Comparison of ENCODE assay signal across 32 cellular contexts in the genomic region with DNA sequence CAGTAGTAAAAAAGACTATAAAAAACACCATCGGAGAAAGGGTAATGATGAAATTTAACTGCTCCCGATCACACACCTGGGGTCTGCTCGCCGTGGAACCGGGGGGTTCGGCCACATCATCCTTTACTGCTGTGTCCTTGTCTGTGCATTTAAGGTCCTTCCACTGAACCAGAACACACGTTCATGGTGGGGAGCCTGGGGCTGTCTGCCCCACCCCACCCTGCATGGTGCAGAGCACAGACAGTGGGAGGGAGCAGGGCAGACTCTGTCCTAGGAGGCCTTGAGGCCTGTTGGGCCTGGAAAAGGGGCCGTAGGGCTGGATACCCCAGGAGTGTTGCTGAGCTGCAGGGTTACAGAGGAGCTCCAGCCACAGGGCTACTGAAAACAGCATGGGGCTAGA.
"Had no signal": no experiment of that assay in that cellular context is flagged by ENCODE, and none has a peak within 500 bp of the region (broad histone marks: within the 10 kb centered on the region; RNA-seq: fewer than 3 reads in every experiment).

No MANE protein-coding gene starts in this region.

- H3K27ac Mint-ChIP-seq: memory B cell; mesothelial cell of epicardium; naive B cell; natural killer cell treated with Interleukin-12 subunit alpha and Interleukin-12 subunit beta and Interleukin-15 and Interleukin-18, amount 100 ng/mL, for 72 hours; stimulated activated naive CD8-positive, alpha-beta T cell treated with anti-CD3 and anti-CD28 coated beads, Interleukin-15, amount 100 ng/mL, for 72 hours had no signal

- H3K27me3 ChIP-seq: hepatocyte, right atrium auricular region, upper lobe of right lung, uterus had no signal

- H3K4me2 ChIP-seq: hepatocyte, smooth muscle cell had no signal

- H3K27ac ChIP-seq: dorsolateral prefrontal cortex, epithelial cell of prostate, gastrocnemius medialis, hepatocyte, prostate gland, right atrium auricular region, suprapubic skin, transverse colon, upper lobe of right lung, uterus had no signal

- H3K4me1 Mint-ChIP-seq: memory B cell; mesothelial cell of epicardium; naive B cell; stimulated activated naive CD8-positive, alpha-beta T cell treated with anti-CD3 and anti-CD28 coated beads, Interleukin-15, amount 100 ng/mL, for 72 hours had no signal

- H3K9me3 Mint-ChIP-seq: memory B cell; mesothelial cell of epicardium; natural killer cell treated with Interleukin-12 subunit alpha and Interleukin-12 subunit beta and Interleukin-15 and Interleukin-18, amount 100 ng/mL, for 72 hours; neural crest cell; stimulated activated naive CD8-positive, alpha-beta T cell treated with anti-CD3 and anti-CD28 coated beads, Interleukin-15, amount 100 ng/mL, for 72 hours had no signal

- H3K4me3 ChIP-seq: dorsolateral prefrontal cortex, gastrocnemius medialis, hepatocyte, lung, mucosa of descending colon, prostate gland, right atrium auricular region, smooth muscle cell, suprapubic skin, transverse colon, upper lobe of right lung, uterus had no signal

- H2AFZ ChIP-seq: hepatocyte had no signal

- H3K36me3 ChIP-seq: gastrocnemius medialis, prostate gland, right atrium auricular region, suprapubic skin, transverse colon, upper lobe of right lung, uterus had no signal

- H3K4me3 Mint-ChIP-seq: memory B cell; mesothelial cell of epicardium; naive B cell; natural killer cell treated with Interleukin-12 subunit alpha and Interleukin-12 subunit beta and Interleukin-15 and Interleukin-18, amount 100 ng/mL, for 72 hours; neural crest cell; stimulated activated naive CD8-positive, alpha-beta T cell treated with anti-CD3 and anti-CD28 coated beads, Interleukin-15, amount 100 ng/mL, for 72 hours had no signal

- H3K36me3 Mint-ChIP-seq: memory B cell; mesothelial cell of epicardium; naive B cell; natural killer cell treated with Interleukin-12 subunit alpha and Interleukin-12 subunit beta and Interleukin-15 and Interleukin-18, amount 100 ng/mL, for 72 hours had no signal

- H3K4me1 ChIP-seq: gastrocnemius medialis, prostate gland, right atrium auricular region, suprapubic skin, transverse colon, upper lobe of right lung, uterus had no signal

- H3K9me3 ChIP-seq: gastrocnemius medialis, mucosa of descending colon, prostate gland, right atrium auricular region, suprapubic skin, transverse colon, upper lobe of right lung, uterus had no signal

- ATAC-seq: esophagus mucosa; gastrocnemius medialis; left lobe of liver; mucosa of descending colon; natural killer cell treated with Interleukin-12 subunit alpha and Interleukin-12 subunit beta and Interleukin-15 and Interleukin-18, amount 100 ng/mL, for 72 hours; sciatic nerve; stimulated activated naive CD8-positive, alpha-beta T cell treated with anti-CD3 and anti-CD28 coated beads, Interleukin-15, amount 100 ng/mL, for 72 hours; upper lobe of right lung had no signal

- H3K79me2 ChIP-seq: hepatocyte had no signal

- DNase-seq: dorsolateral prefrontal cortex; effector CD4-positive, alpha-beta T cell; foreskin fibroblast; gastrocnemius medialis; head of caudate nucleus; kidney; mucosa of descending colon; naive B cell; nucleus accumbens; stimulated activated CD4-positive, alpha-beta T cell treated with anti-CD3 and anti-CD28 coated beads, Interleukin-12 subunit alpha, Interleukin-12 subunit beta, amount 100 ng/mL, for 4 hours; stimulated activated CD4-positive, alpha-beta T cell treated with anti-CD3 and anti-CD28 coated beads, Interleukin-1b, Interleukin-23, amount 100 ng/mL, for 48 hours; stimulated activated CD4-positive, alpha-beta T cell treated with anti-CD3 and anti-CD28 coated beads, Interleukin-4, amount 100 ng/mL, for 1 hour; stimulated activated CD8-positive, alpha-beta memory T cell treated with anti-CD3 and anti-CD28 coated beads, Interleukin-4, amount 100 ng/mL, for 48 hours; stimulated activated naive CD4-positive, alpha-beta T cell; stimulated activated naive CD8-positive, alpha-beta T cell treated with anti-CD3 and anti-CD28 coated beads, Interleukin-15, amount 100 ng/mL, for 72 hours; transverse colon; upper lobe of right lung; uterus had no signal
